21 cellular contexts compared by ENCODE assay signal in genomic region chr1:201357636-201358348, GRCh38. TPM values are rescaled to one million over a fixed set of nuclear protein-coding genes. Genes with fewer than 3 reads are reported as not detected.
A peak's percentile ranks its signal among the peaks of the same experiment; 100 is the strongest.
DNase-seq lines count a peak whose midpoint lies in the region; ATAC-seq, FAIRE-seq and TF ChIP-seq lines count a peak whose summit lies in the region.
"Had no signal": no experiment of that assay in that cellular context is flagged by ENCODE, and none has a peak within 500 bp of the region (broad histone marks: within the 10 kb centered on the region; RNA-seq: fewer than 3 reads in every experiment).

No MANE protein-coding gene starts in this region.

- H3K27me3 ChIP-seq in right lobe of liver (no peaks in the 10 kb centered on the region), HepG2 (ENCODE audit: control insufficient read depth in 1 of 2, insufficient read depth in 2 of 2, low read length in 2 of 2) (peaks cover 2 to 34% of the 10 kb centered on the region in 2 experiments), lower lobe of right lung (ENCODE audit: low read depth) (no peaks in the 10 kb centered on the region)

- H2AFZ ChIP-seq in HepG2 (ENCODE audit: low read length): no peak overlapping the region
- H2AFZ ChIP-seq: GM23338 had no signal

- H3K9ac ChIP-seq in HepG2 (ENCODE audit: insufficient read depth, low read depth, low read length): no peak overlapping the region

- no peaks in the 10 kb centered on the region for H3K79me2 ChIP-seq in HepG2 (ENCODE audit: insufficient read depth, low read length)

- H3K4me1 ChIP-seq in right lobe of liver (no peaks in the 10 kb centered on the region), HepG2 (ENCODE audit: insufficient read depth, low read length) (no peaks in the 10 kb centered on the region), lower lobe of right lung (no peaks in the 10 kb centered on the region)

- H3K4me2 ChIP-seq in HepG2 (ENCODE audit: low read depth, low read length): no peak overlapping the region
- H3K4me2 ChIP-seq: GM23338 had no signal

- H4K20me1 ChIP-seq in HepG2 (ENCODE audit: insufficient read depth, low read length): no peaks in the 10 kb centered on the region

- H3K36me3 ChIP-seq in right lobe of liver: no peaks in the 10 kb centered on the region
- no peaks in the 10 kb centered on the region for H3K36me3 ChIP-seq in HepG2 (replicated peaks in 1 of 2; ENCODE audit: control insufficient read depth in 1 of 2, insufficient read depth in 2 of 2, low read length in 2 of 2)
- no peaks in the 10 kb centered on the region for H3K36me3 ChIP-seq in lower lobe of right lung

- no peak for FAIRE-seq in HepG2 (lab: Jason Lieb, UNC)

- in situ Hi-C loops in HepG2 (cut with HindIII; ENCODE audit: extremely low pct_ligation_motif_present, low pct_unique_long_range_greater_than_20kb) (no loop called here), KBM-7 (cut with MboI; ENCODE audit: low pct_unique_long_range_greater_than_20kb, low sequenced_read_pairs) (no loop called here)

- POLR2A ChIA-PET in HepG2 (lab: Yijun Ruan, JAX): no interaction called here

- no peak for ATAC-seq in right lobe of liver
- ATAC-seq in HepG2: no peak
- no peak for ATAC-seq in lower lobe of right lung
- no peak for ATAC-seq in HG03469 (IDR thresholded peaks at IDR 0.05; ENCODE audit: unreplicated experiment)
- no peak for ATAC-seq in GM21367 (IDR thresholded peaks at IDR 0.05; ENCODE audit: unreplicated experiment)
- ATAC-seq: GM23338 had no signal

- peak in 2 of 3 donors; percentile 5 to 28 for DNase-seq in right lobe of liver
- no peak for DNase-seq in HepG2 (ENCODE audit: low spot score)
- peak; percentile 72 for DNase-seq in cardiac septum (ENCODE audit: low spot score)
- peak; percentile 28 for DNase-seq in lower lobe of right lung
- no peak for DNase-seq in head of caudate nucleus
- no peak for DNase-seq in KBM-7
- DNase-seq: ACHN; Calu3; CD4-positive, CD25-positive, alpha-beta regulatory T cell; GF-D8; KG1; NCI-H1092 treated with DMSO at 0.1 percent for 48 hours; NCI-H1930; NCI-H2227 treated with DMSO at 0.1 percent for 48 hours; NCI-H526 had no signal

- TF ChIP-seq EP300 in HepG2 (IDR thresholded peaks at IDR 0.05; ENCODE audit: low read depth in 2 of 2, low read length in 2 of 2): no peak
- no peak for TF ChIP-seq EP300 in HepG2 (CRISPR knock-in tag; IDR thresholded peaks at IDR 0.05; ENCODE audit: borderline replicate concordance)

- H3K9me3 ChIP-seq in right lobe of liver: no peaks in the 10 kb centered on the region
- H3K9me3 ChIP-seq in HepG2 (ENCODE audit: low read length): no peaks in the 10 kb centered on the region
- no peaks in the 10 kb centered on the region for H3K9me3 ChIP-seq in lower lobe of right lung

- WGBS in right lobe of liver (ENCODE audit: insufficient coverage, low coverage, low lambda C conversion rate, missing lambda C conversion rate): 52% methylated on average over 6 of the region's 10 CpGs
- WGBS in HepG2 (ENCODE audit: low lambda C conversion rate): 1% methylated on average over 10 of the region's 10 CpGs

- no peak for TF ChIP-seq POLR2A in right lobe of liver (IDR thresholded peaks at IDR 0.05)
- no peak for TF ChIP-seq POLR2A in HepG2 (IDR thresholded peaks at IDR 0.05; ENCODE audit: insufficient read depth in 1 of 2, low read depth in 2 of 2, low read length in 2 of 2)

- H3K4me3 ChIP-seq in right lobe of liver (no peak overlapping the region), HepG2 (replicated peaks in 1 of 3; ENCODE audit: insufficient read depth in 1 of 3, low read depth in 2 of 3, low read length in 3 of 3) (no peak overlapping the region), lower lobe of right lung (no peak overlapping the region)
- H3K4me3 ChIP-seq: GM23338, SK-N-MC had no signal

- no peak overlapping the region for H3K27ac ChIP-seq in right lobe of liver
- H3K27ac ChIP-seq in HepG2 (ENCODE audit: extremely low read length, insufficient read depth, low read length): no peak overlapping the region
- no peak overlapping the region for H3K27ac ChIP-seq in lower lobe of right lung
- H3K27ac ChIP-seq: HL-60, SK-N-MC had no signal

- intact Hi-C loops in right lobe of liver (cut with DNase I) (loop anchor here in 1 of 2 donors (5.0 kb wide), 1 partner anchor 105 kb away; no protein-coding TSS in a partner anchor), HepG2 (cut with micrococcal nuclease; ENCODE audit: unreplicated experiment) (no loop called here), cardiac septum (cut with DNase I) (no loop called here), lower lobe of right lung (cut with DNase I) (no loop called here), head of caudate nucleus (cut with DNase I) (no loop called here)

- TF ChIP-seq RAD21 in HepG2 (CRISPR knock-in tag; IDR thresholded peaks at IDR 0.05): no peak

- CTCF ChIA-PET in HepG2 (lab: Yijun Ruan, JAX; ENCODE audit: low intra/inter-chr PET ratio, low total read pairs): no interaction called here

- BruUV-seq in HepG2 (replicated peaks; lab: Mats Ljungman, UMichigan): no TSS peak

- TF ChIP-seq CTCF in right lobe of liver (IDR thresholded peaks at IDR 0.05) (no peak), HepG2 (CRISPR knock-in tag; IDR thresholded peaks at IDR 0.05) (no peak), lower lobe of right lung (IDR thresholded peaks at IDR 0.05) (no peak)

TF ChIP-seq in HepG2, 621 proteins besides CTCF, POLR2A, EP300 and RAD21:
- no peak for TF ChIP-seq ZZZ3 (CRISPR knock-in tag; IDR thresholded peaks at IDR 0.05; ENCODE audit: borderline replicate concordance)

RNA-seq across cellular contexts. Expression of gene TNNT2, which starts 19.7 kb away (rescaled TPM):
- total RNA-seq in right lobe of liver: 1 to 10 TPM in 1 of 6 experiments, under 1 TPM in 2, not detected in 3; 0.18 to 1.1 (median 0.24) TPM
- total RNA-seq in HepG2 (2016; rRNA removed; fragmentation: Illumina TruSeq; extraction: Trizol): 0.20 TPM in 1 of 2 replicates, not detected in the other
- total RNA-seq in HepG2 (2016; cell fraction: cytosol; rRNA removed; fragmentation: Illumina TruSeq; extraction: Trizol; ENCODE audit: low read depth): not detected in 2 replicates
- 0.17 TPM in 1 of 2 replicates, not detected in the other for total RNA-seq in HepG2 (2016; cell fraction: insoluble cytoplasmic fraction; rRNA removed; fragmentation: Illumina TruSeq; extraction: Trizol)
- not detected in 2 replicates for total RNA-seq in HepG2 (2016; cell fraction: membrane; rRNA removed; fragmentation: Illumina TruSeq; extraction: Trizol)
- 0.71 and 0.88 TPM in 2 replicates for total RNA-seq in HepG2 (2016; cell fraction: nucleus; rRNA removed; fragmentation: Illumina TruSeq; extraction: Trizol)
- 0.63 and 1.3 TPM in 2 replicates for polyA plus RNA-seq in HepG2 (2011; rRNA removed)
- 0.03 and 0.09 TPM in 2 replicates for polyA plus RNA-seq in HepG2 (2011; cell fraction: cytosol; rRNA removed)
- 5.4 and 9.7 TPM in 2 replicates for polyA plus RNA-seq in HepG2 (2011; cell fraction: nucleus; rRNA removed)
- polyA plus RNA-seq in HepG2 (2012): 3.1 and 5.5 TPM in 2 replicates
- not detected in 2 replicates for polyA plus RNA-seq in HepG2 (2016; cell fraction: cytosol; fragmentation: Illumina TruSeq; extraction: Trizol; ENCODE audit: low read depth)
- polyA plus RNA-seq in HepG2 (2016; cell fraction: insoluble cytoplasmic fraction; fragmentation: Illumina TruSeq; extraction: Trizol; ENCODE audit: low read depth): not detected in 2 replicates
- not detected in 2 replicates for polyA plus RNA-seq in HepG2 (2016; cell fraction: membrane; fragmentation: Illumina TruSeq; extraction: Trizol; ENCODE audit: low read depth)
- 1.6 TPM in 1 of 2 replicates, not detected in the other for polyA plus RNA-seq in HepG2 (2016; cell fraction: nucleus; fragmentation: Illumina TruSeq; extraction: Trizol; ENCODE audit: insufficient read depth, low read depth)
- polyA minus RNA-seq in HepG2 (2011; rRNA and poly(A)+ RNA removed; ENCODE audit: low replicate concordance): 0.28 and 1.7 TPM in 2 replicates
- polyA minus RNA-seq in HepG2 (2011; cell fraction: cytosol; rRNA and poly(A)+ RNA removed): not detected in 2 replicates
- polyA minus RNA-seq in HepG2 (2011; cell fraction: nucleus; rRNA and poly(A)+ RNA removed): 7.9 and 9.4 TPM in 2 replicates
- total RNA-seq in cardiac septum: 8,017 TPM
- total RNA-seq in lower lobe of right lung: 6.4 TPM
- total RNA-seq: CD4-positive, CD25-positive, alpha-beta regulatory T cell; M059J had no signal
- polyA plus RNA-seq: CD4-positive, CD25-positive, alpha-beta regulatory T cell had no signal

RNA-seq across cellular contexts. Expression of gene LAD1, which starts 41.3 kb away (rescaled TPM):
- total RNA-seq in right lobe of liver (10 to 100 TPM; 12.2 to 26.7 (median 19.4) TPM), HepG2 (2016; rRNA removed; fragmentation: Illumina TruSeq; extraction: Trizol) (41.2 and 65.6 TPM in 2 replicates), cardiac septum (12.4 TPM), lower lobe of right lung (35.3 TPM)
- 11.0 and 15.5 TPM in 2 replicates for total RNA-seq in HepG2 (2016; cell fraction: cytosol; rRNA removed; fragmentation: Illumina TruSeq; extraction: Trizol; ENCODE audit: low read depth)
- total RNA-seq in HepG2 (2016; cell fraction: insoluble cytoplasmic fraction; rRNA removed; fragmentation: Illumina TruSeq; extraction: Trizol): 41.4 and 67.3 TPM in 2 replicates
- 26.5 and 29.9 TPM in 2 replicates for total RNA-seq in HepG2 (2016; cell fraction: membrane; rRNA removed; fragmentation: Illumina TruSeq; extraction: Trizol)
- 43.9 and 47.8 TPM in 2 replicates for total RNA-seq in HepG2 (2016; cell fraction: nucleus; rRNA removed; fragmentation: Illumina TruSeq; extraction: Trizol)
- polyA plus RNA-seq in HepG2 (2011; rRNA removed): 10.8 and 16.3 TPM in 2 replicates
- polyA plus RNA-seq in HepG2 (2011; cell fraction: cytosol; rRNA removed): 9.4 and 9.8 TPM in 2 replicates
- polyA plus RNA-seq in HepG2 (2011; cell fraction: nucleus; rRNA removed): 11.5 and 21.4 TPM in 2 replicates
- 18.4 and 19.1 TPM in 2 replicates for polyA plus RNA-seq in HepG2 (2012)
- 11.7 and 13.7 TPM in 2 replicates for polyA plus RNA-seq in HepG2 (2016; cell fraction: cytosol; fragmentation: Illumina TruSeq; extraction: Trizol; ENCODE audit: low read depth)
- polyA plus RNA-seq in HepG2 (2016; cell fraction: insoluble cytoplasmic fraction; fragmentation: Illumina TruSeq; extraction: Trizol; ENCODE audit: low read depth): 55.2 and 58.0 TPM in 2 replicates
- 25.4 and 27.9 TPM in 2 replicates for polyA plus RNA-seq in HepG2 (2016; cell fraction: membrane; fragmentation: Illumina TruSeq; extraction: Trizol; ENCODE audit: low read depth)
- polyA plus RNA-seq in HepG2 (2016; cell fraction: nucleus; fragmentation: Illumina TruSeq; extraction: Trizol; ENCODE audit: insufficient read depth, low read depth): 64.1 and 70.5 TPM in 2 replicates
- polyA minus RNA-seq in HepG2 (2011; rRNA and poly(A)+ RNA removed; ENCODE audit: low replicate concordance): 0.16 and 19.5 TPM in 2 replicates
- polyA minus RNA-seq in HepG2 (2011; cell fraction: cytosol; rRNA and poly(A)+ RNA removed): 6.4 and 8.8 TPM in 2 replicates
- polyA minus RNA-seq in HepG2 (2011; cell fraction: nucleus; rRNA and poly(A)+ RNA removed): 22.8 and 27.4 TPM in 2 replicates
- total RNA-seq: CD4-positive, CD25-positive, alpha-beta regulatory T cell had no signal
- polyA plus RNA-seq: CD4-positive, CD25-positive, alpha-beta regulatory T cell had no signal

Comparison
In these comparisons a context has a peak if more than half of its experiments do, and no peak if none do; other contexts are left out.
1. DNase-seq: peak in right lobe of liver (2 of 3), cardiac septum (single experiment) and lower lobe of right lung (single experiment); none in HepG2 (single experiment), head of caudate nucleus (0 of 42) and KBM-7 (single experiment).
2. RNA of gene TNNT2, which starts 19.7 kb away (total RNA-seq): 8,017 TPM in cardiac septum (single experiment); 6.4 TPM in lower lobe of right lung (single experiment), 0.18 to 1.1 TPM in right lobe of liver and 0.17 to 0.88 TPM in HepG2; every median in the first group is over 1,000 times any median in the second.